8 cellular contexts compared by ENCODE assay signal in the genomic region with DNA sequence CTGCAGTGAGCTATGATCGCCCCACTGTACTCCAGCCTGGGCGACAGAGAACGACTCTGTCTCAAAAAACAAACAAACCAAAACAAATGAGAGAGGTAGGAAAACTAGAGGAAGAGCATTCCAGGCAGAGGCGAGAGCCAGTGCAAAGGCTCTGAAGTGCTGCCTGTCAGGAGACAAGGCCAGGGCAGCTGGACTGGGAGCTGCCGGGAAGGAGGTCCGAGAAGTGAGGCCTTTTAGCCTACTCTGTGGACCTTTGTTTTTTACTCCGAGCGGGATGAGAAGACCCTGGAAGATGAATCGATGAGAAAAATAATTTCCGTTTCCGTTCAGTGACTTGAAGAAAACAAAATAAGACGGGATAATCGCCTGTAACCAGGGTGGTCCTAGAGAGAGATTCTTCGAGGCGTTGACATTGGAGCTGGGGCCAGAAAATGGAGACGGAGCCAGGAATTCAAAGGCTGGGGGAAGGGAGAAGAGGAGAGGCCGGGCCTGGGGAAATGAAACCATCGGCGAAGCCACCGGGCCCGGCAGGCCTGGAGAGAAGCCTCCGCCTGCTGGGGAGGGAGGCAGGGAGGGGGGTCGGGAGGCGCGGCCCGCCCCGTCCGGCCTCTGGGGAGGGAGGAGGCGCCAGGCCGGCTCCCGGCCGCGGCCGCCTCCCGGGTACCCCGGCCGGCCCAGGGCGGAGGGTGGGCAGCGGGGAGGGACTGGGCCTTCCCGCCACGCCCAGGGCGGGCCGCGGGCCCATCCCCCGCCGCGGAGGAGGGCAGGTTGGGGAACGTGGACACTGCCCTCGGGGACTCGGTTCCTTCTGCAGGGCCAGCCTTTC. TPM values are rescaled to one million over a fixed set of nuclear protein-coding genes. Genes with fewer than 3 reads are reported as not detected.
DNase-seq lines count a peak whose midpoint lies in the region; ATAC-seq lines count a peak whose summit lies in the region.

No MANE protein-coding gene starts in this region.

- intact Hi-C loops in activated CD4-positive, alpha-beta T cell treated with anti-CD3 and anti-CD28 coated beads for 36 hours (cut with DNase I, micrococcal nuclease) = loop anchor here in 1 of 2 experiments (1.0 kb wide), 1 partner anchor 10 kb away; no protein-coding TSS in a partner anchor
- intact Hi-C loops in left colon (cut with DNase I, micrococcal nuclease) = no loop called here

- H3K9me3 Mint-ChIP-seq in activated CD4-positive, alpha-beta T cell treated with anti-CD3 and anti-CD28 coated beads for 36 hours (ENCODE audit: low read depth) = no peaks in the 10 kb centered on the region

- H3K27ac Mint-ChIP-seq in activated CD4-positive, alpha-beta T cell treated with anti-CD3 and anti-CD28 coated beads for 36 hours = peak overlapping the region; percentile 96

- peak; percentile 70 for ATAC-seq in HG02678 (IDR thresholded peaks at IDR 0.05; ENCODE audit: unreplicated experiment)
- ATAC-seq in activated CD4-positive, alpha-beta T cell treated with anti-CD3 and anti-CD28 coated beads for 36 hours = peak; percentile 86
- peak; percentile 96 for ATAC-seq in left colon
- no peak for ATAC-seq in HG03520 (IDR thresholded peaks at IDR 0.05; ENCODE audit: unreplicated experiment)

- no peaks in the 10 kb centered on the region for H3K36me3 Mint-ChIP-seq in activated CD4-positive, alpha-beta T cell treated with anti-CD3 and anti-CD28 coated beads for 36 hours (ENCODE audit: low read depth)

- DNase-seq in EH (ENCODE audit: low read depth) = peak; percentile 95
- peak; percentile 97 for DNase-seq in NCI-H2227 treated with DMSO at 0.1 percent for 48 hours (lab: John Stamatoyannopoulos, UW)
- peak; percentile 74 for DNase-seq in activated CD4-positive, alpha-beta T cell treated with anti-CD3 and anti-CD28 coated beads for 36 hours
- peak; percentile 88 for DNase-seq in dedifferentiated amniotic fluid mesenchymal stem cell (ENCODE audit: extremely low spot score)
- DNase-seq in left colon = peak; percentile 88 to 93
- peak; percentile 21 to 42 for DNase-seq in stimulated activated CD4-positive, alpha-beta T cell treated with anti-CD3 and anti-CD28 coated beads, Interleukin-1b, Interleukin-23, amount 100 ng/mL, for 4 hours (ENCODE audit: low read depth in 2 of 2)

- H3K27me3 Mint-ChIP-seq in activated CD4-positive, alpha-beta T cell treated with anti-CD3 and anti-CD28 coated beads for 36 hours = no peaks in the 10 kb centered on the region

- peaks cover 15% of the 10 kb centered on the region for H3K4me1 Mint-ChIP-seq in activated CD4-positive, alpha-beta T cell treated with anti-CD3 and anti-CD28 coated beads for 36 hours

- H3K4me3 Mint-ChIP-seq in activated CD4-positive, alpha-beta T cell treated with anti-CD3 and anti-CD28 coated beads for 36 hours = peak overlapping the region; percentile 75

- CTCF ChIA-PET in activated CD4-positive, alpha-beta T cell treated with anti-CD3 and anti-CD28 coated beads for 36 hours (lab: Charles Lee) = interaction anchor here (0.7 to 4.1 kb wide), 5 partner anchors 8 to 953 kb away, joined by 3 to 20 read pairs (median 3); a partner anchor contains a TSS

- POLR2A ChIA-PET in activated CD4-positive, alpha-beta T cell treated with anti-CD3 and anti-CD28 coated beads for 36 hours (lab: Charles Lee) = interaction anchor here (0.6 to 2.2 kb wide), 4 partner anchors 8 to 28 kb away, joined by 3 to 8 read pairs (median 4); a partner anchor contains a TSS

RNA-seq across cellular contexts. Expression of a gene that starts 7.8 kb away (rescaled TPM):
- 10 to 100 TPM; 10.0 to 14.7 TPM for total RNA-seq in activated CD4-positive, alpha-beta T cell treated with anti-CD3 and anti-CD28 coated beads for 36 hours
- 10 to 100 TPM; 12.5 to 17.9 TPM for total RNA-seq in left colon

RNA-seq across cellular contexts. Expression of a gene that starts 10.5 kb away (rescaled TPM):
- 10 to 100 TPM in 1 of 2 experiments, 1 to 10 TPM in 1; 8.4 to 12.0 TPM for total RNA-seq in activated CD4-positive, alpha-beta T cell treated with anti-CD3 and anti-CD28 coated beads for 36 hours
- total RNA-seq in left colon = 10 to 100 TPM; 38.3 to 43.3 TPM

RNA-seq across cellular contexts. Expression of a gene that starts 20.4 kb away (rescaled TPM):
- total RNA-seq in activated CD4-positive, alpha-beta T cell treated with anti-CD3 and anti-CD28 coated beads for 36 hours = 1 to 10 TPM; 1.0 to 1.4 TPM
- 1 to 10 TPM; 1.2 to 2.1 TPM for total RNA-seq in left colon

RNA-seq across cellular contexts. Expression of a gene that starts 31.9 kb away (rescaled TPM):
- total RNA-seq in activated CD4-positive, alpha-beta T cell treated with anti-CD3 and anti-CD28 coated beads for 36 hours = 10 to 100 TPM; 34.1 to 35.6 TPM
- 10 to 100 TPM; 77.4 to 79.6 TPM for total RNA-seq in left colon

RNA-seq across cellular contexts. Expression of a gene that starts 33.2 kb away (rescaled TPM):
- total RNA-seq in activated CD4-positive, alpha-beta T cell treated with anti-CD3 and anti-CD28 coated beads for 36 hours = 1 to 10 TPM; 2.4 to 2.5 TPM
- 1 to 10 TPM in 1 of 2 donors, under 1 TPM in 1; 0.15 to 1.2 TPM for total RNA-seq in left colon

Comparison
In these comparisons a context has a peak if more than half of its experiments do, and no peak if none do; other contexts are left out.
1. DNase-seq: peak in every context shown above with its lines; median percentile 97 in NCI-H2227 treated with DMSO at 0.1 percent for 48 hours; 95 in EH; 90 in left colon; 88 in dedifferentiated amniotic fluid mesenchymal stem cell; 74 in activated CD4-positive, alpha-beta T cell treated with anti-CD3 and anti-CD28 coated beads for 36 hours; 32 in stimulated activated CD4-positive, alpha-beta T cell treated with anti-CD3 and anti-CD28 coated beads, Interleukin-1b, Interleukin-23, amount 100 ng/mL, for 4 hours.